In the genomic region with DNA sequence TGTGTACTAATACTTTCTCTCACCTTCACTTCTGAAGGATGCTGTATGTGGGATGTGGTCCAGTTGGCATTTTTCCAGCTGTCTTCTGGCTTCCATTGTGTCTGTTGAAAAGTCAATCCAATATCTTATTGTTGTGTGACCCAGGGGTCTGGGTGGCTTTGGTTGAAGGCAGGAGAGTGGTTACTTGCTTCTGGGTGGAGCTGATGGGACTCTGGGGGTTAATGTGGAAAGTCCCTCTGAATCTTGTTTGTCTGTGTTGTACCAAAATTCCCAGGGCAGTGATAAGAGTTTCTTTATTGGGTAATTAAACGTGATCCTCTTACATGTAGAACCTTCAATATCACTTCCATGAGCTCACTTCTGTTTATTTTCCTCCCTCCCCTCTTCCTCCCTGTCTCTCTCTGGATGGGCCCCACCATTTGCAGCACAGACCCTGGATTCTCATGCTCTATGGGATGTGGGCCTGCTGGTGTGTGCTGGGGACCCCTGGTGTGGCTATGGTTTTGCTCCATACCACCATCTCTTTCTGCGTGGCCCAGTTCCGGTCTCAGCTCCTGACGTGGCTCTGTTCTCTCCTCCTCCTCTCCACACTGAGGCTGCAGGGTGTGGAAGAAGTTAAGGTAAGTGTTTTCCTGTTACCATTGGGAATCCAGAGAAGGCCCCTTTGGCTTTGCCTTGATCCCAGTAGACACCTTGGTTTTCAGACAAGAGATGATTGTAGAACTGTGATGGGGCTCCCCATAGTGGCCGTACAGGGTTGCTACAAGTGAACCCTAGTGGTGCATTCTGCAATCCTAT, we compare ENCODE assay signal across 8 cellular contexts.
A peak's percentile ranks its signal among the peaks of the same experiment; 100 is the strongest.
DNase-seq lines count a peak whose midpoint lies in the region; ATAC-seq and TF ChIP-seq lines count a peak whose summit lies in the region.

No MANE protein-coding gene starts in this region.

- H3K27ac Mint-ChIP-seq in CD8-positive, alpha-beta T cell: no peak overlapping the region

- H3K9me3 Mint-ChIP-seq in CD8-positive, alpha-beta T cell: no peaks in the 10 kb centered on the region

- no peak overlapping the region for H3K4me3 ChIP-seq in CD8-positive, alpha-beta T cell (ENCODE audit: low read depth, low read length)
- no peak overlapping the region for H3K4me3 ChIP-seq in lung

- H3K27me3 ChIP-seq in CD8-positive, alpha-beta T cell (ENCODE audit: insufficient read depth, low read length): no peaks in the 10 kb centered on the region
- no peaks in the 10 kb centered on the region for H3K27me3 ChIP-seq in lung (ENCODE audit: control insufficient read depth, insufficient read depth)

- H3K36me3 ChIP-seq in CD8-positive, alpha-beta T cell (ENCODE audit: insufficient read depth, low read length): no peaks in the 10 kb centered on the region
- peaks cover 0 to 2% of the 10 kb centered on the region in 2 donors for H3K36me3 ChIP-seq in lung (ENCODE audit: control insufficient read depth in 2 of 2, insufficient read depth in 2 of 2, low read length in 2 of 2)

- DNase-seq in CD8-positive, alpha-beta T cell: peak in 5 of 7 experiments; percentile 14 to 39 (median 22)
- DNase-seq in GM19238 (ENCODE audit: insufficient read length, low spot score) (peak; percentile 23), NCI-H2227 treated with DMSO at 0.1 percent for 48 hours (lab: John Stamatoyannopoulos, UW) (peak; percentile 47), dedifferentiated amniotic fluid mesenchymal stem cell (ENCODE audit: extremely low spot score) (peak; percentile 70), lung (ENCODE audit: low spot score) (peak; percentile 41)
- peak; percentile 43 for DNase-seq in activated CD4-positive, CD25-positive, alpha-beta regulatory T cell treated with anti-CD3 and anti-CD28 coated beads, Interleukin-2, amount 50 U/mL, for 72 hours
- DNase-seq in stimulated activated naive CD4-positive, alpha-beta T cell treated with Interleukin-2 at 50 U/mL for 16 hours (lab: John Stamatoyannopoulos, UW): peak; percentile 23

- H3K27ac ChIP-seq in CD8-positive, alpha-beta T cell (ENCODE audit: low read depth, low read length): no peak overlapping the region
- no peak overlapping the region for H3K27ac ChIP-seq in lung (ENCODE audit: low read depth in 1 of 2, low read length in 1 of 2)

- CTCF ChIA-PET in CD8-positive, alpha-beta T cell (lab: Charles Lee): interaction anchor here (1.2 to 1.7 kb wide), 3 partner anchors 9 to 59 kb away, joined by 3 to 5 read pairs (median 4); no protein-coding TSS in a partner anchor

- 58 to 75% methylated on average over 5 of the region's 5 CpGs for WGBS in lung, 2 donors

- peaks cover 18% of the 10 kb centered on the region for H3K4me1 Mint-ChIP-seq in CD8-positive, alpha-beta T cell (ENCODE audit: low read depth)

- peak; percentile 75 for ATAC-seq in CD8-positive, alpha-beta T cell
- ATAC-seq in HG03159 (IDR thresholded peaks at IDR 0.05; ENCODE audit: unreplicated experiment) (peak; percentile 96), lung (ENCODE audit: insufficient read depth, low FRiP score) (peak; percentile 83)

- no peaks in the 10 kb centered on the region for H3K27me3 Mint-ChIP-seq in CD8-positive, alpha-beta T cell (ENCODE audit: low read depth)

- H3K9me3 ChIP-seq in CD8-positive, alpha-beta T cell (ENCODE audit: low read length): no peaks in the 10 kb centered on the region
- no peaks in the 10 kb centered on the region for H3K9me3 ChIP-seq in lung (ENCODE audit: control insufficient read depth in 2 of 2, insufficient read depth in 1 of 2, low read length in 1 of 2)

- H3K4me3 Mint-ChIP-seq in CD8-positive, alpha-beta T cell: no peak overlapping the region

- H3K36me3 Mint-ChIP-seq in CD8-positive, alpha-beta T cell: no peaks in the 10 kb centered on the region

- TF ChIP-seq CTCF in CD8-positive, alpha-beta T cell (IDR thresholded peaks at IDR 0.05): peak; percentile 66
- peak; percentile 56 for TF ChIP-seq CTCF in lung (IDR thresholded peaks at IDR 0.05; ENCODE audit: control extremely low read depth, extremely low read depth)

- intact Hi-C loops in CD8-positive, alpha-beta T cell (cut with DNase I, micrococcal nuclease): loop anchor here (1.0 to 10.0 kb wide), 4 partner anchors 39 to 539 kb away; no protein-coding TSS in a partner anchor

- H3K4me1 ChIP-seq in CD8-positive, alpha-beta T cell (ENCODE audit: insufficient read depth, low read length): no peaks in the 10 kb centered on the region
- H3K4me1 ChIP-seq in lung (ENCODE audit: control insufficient read depth in 2 of 2, insufficient read depth in 2 of 2, low read length in 2 of 2): no peaks in the 10 kb centered on the region

- POLR2A ChIA-PET in CD8-positive, alpha-beta T cell (lab: Charles Lee): no interaction called here
